ENCODE assay signal across 1 cellular context in genomic region chr10:2891073-2891769, GRCh38.
A peak's percentile ranks its signal among the peaks of the same experiment; 100 is the strongest.
TF ChIP-seq lines count a peak whose summit lies in the region.

No MANE protein-coding gene starts in this region.

TF ChIP-seq in HEK293, 187 proteins besides CTCF, POLR2A, EP300 and RAD21 (continued from another document):
- TF ChIP-seq ZNF692 (tag by site-specific recombination; IDR thresholded peaks at IDR 0.05) (no peak), PRDM1 (tag by site-specific recombination; IDR thresholded peaks at IDR 0.05) (no peak), KLF16 (tag by site-specific recombination; IDR thresholded peaks at IDR 0.05) (no peak), ZNF843 (tag by site-specific recombination; IDR thresholded peaks at IDR 0.05) (peak; percentile 68), TRIM28 (IDR thresholded peaks at IDR 0.05; ENCODE audit: borderline replicate concordance, low read length) (peak; percentile 66), ZNF239 (tag by site-specific recombination; IDR thresholded peaks at IDR 0.05) (no peak), ZNF302 (tag by site-specific recombination; IDR thresholded peaks at IDR 0.05; ENCODE audit: low read depth) (no peak), ZSCAN5A (tag by site-specific recombination; IDR thresholded peaks at IDR 0.05) (no peak), ZNF488 (tag by site-specific recombination; IDR thresholded peaks at IDR 0.05) (no peak), KLF10 (tag by site-specific recombination; IDR thresholded peaks at IDR 0.05) (no peak), ZXDB (tag by site-specific recombination; IDR thresholded peaks at IDR 0.05) (no peak), MZF1 (tag by site-specific recombination; IDR thresholded peaks at IDR 0.05; ENCODE audit: borderline replicate concordance) (no peak), ZFP69B (tag by site-specific recombination; IDR thresholded peaks at IDR 0.05) (no peak), ZNF132 (tag by site-specific recombination; IDR thresholded peaks at IDR 0.05; ENCODE audit: borderline replicate concordance) (no peak), GLIS1 (tag by site-specific recombination; IDR thresholded peaks at IDR 0.05) (peak; percentile 65)
